Comparison of ENCODE assay signal across 22 cellular contexts in the genomic region with DNA sequence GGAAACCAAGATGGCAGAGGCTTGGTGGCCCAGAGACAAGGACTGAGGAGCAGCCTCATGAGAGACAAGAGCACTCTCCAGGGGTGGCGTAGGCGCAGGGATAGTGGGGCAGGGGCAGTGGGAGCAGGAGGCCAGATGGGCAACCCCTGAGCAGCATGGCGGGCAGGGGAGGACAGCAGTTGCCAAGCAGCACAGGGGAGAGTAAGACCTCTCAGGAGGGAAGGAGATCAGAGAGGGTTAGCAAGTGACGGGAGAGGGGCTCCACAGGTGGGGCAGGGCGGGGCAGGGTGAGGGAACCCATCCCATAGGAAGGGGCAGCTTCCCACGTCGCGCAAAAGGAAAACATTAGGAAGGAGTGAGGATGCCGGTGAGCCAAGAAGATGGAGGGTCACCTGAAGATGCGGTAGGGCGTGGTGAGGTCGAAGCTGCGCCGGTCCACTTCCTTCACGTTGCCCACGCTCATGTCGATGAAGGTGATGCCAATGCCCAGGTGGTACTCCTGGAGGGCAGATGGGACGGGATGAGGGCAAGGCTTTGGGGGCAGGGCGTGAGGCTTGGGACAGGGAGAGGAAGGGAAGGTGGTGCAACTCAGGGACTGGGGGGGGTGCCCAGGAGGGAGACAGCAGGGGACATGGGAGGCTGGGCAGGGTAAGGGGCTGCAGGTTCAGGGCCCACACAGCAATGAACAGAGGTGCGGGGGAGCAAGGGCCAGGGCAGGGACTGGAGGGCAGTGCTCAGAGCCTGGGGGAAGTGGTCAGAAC.
"Had no signal": no experiment of that assay in that cellular context is flagged by ENCODE, and none has a peak within 500 bp of the region (broad histone marks: within the 10 kb centered on the region; RNA-seq: fewer than 3 reads in every experiment).

No MANE protein-coding gene starts in this region.

- H3K79me2 ChIP-seq: parathyroid adenoma had no signal

- H3K9ac ChIP-seq: parathyroid adenoma had no signal

- H3K27ac Mint-ChIP-seq: activated naive CD8-positive, alpha-beta T cell treated with anti-CD3 and anti-CD28 coated beads, Interleukin-2, amount 10 ng/mL, durations not matched to agents 7 days and 5 days had no signal

- H3K27me3 Mint-ChIP-seq: activated naive CD8-positive, alpha-beta T cell treated with anti-CD3 and anti-CD28 coated beads, Interleukin-2, amount 10 ng/mL, durations not matched to agents 7 days and 5 days; naive B cell; stimulated activated naive CD8-positive, alpha-beta T cell treated with anti-CD3 and anti-CD28 coated beads, Interleukin-15, amount 100 ng/mL, for 72 hours had no signal

- H3K9me3 Mint-ChIP-seq: activated naive CD8-positive, alpha-beta T cell treated with anti-CD3 and anti-CD28 coated beads, Interleukin-2, amount 10 ng/mL, durations not matched to agents 7 days and 5 days; naive B cell; stimulated activated naive CD8-positive, alpha-beta T cell treated with anti-CD3 and anti-CD28 coated beads, Interleukin-15, amount 100 ng/mL, for 72 hours had no signal

- H3K27ac ChIP-seq: body of pancreas, neutrophil, parathyroid adenoma, sigmoid colon, VCaP had no signal

- H3K4me3 Mint-ChIP-seq: activated naive CD8-positive, alpha-beta T cell treated with anti-CD3 and anti-CD28 coated beads, Interleukin-2, amount 10 ng/mL, durations not matched to agents 7 days and 5 days; naive B cell; stimulated activated naive CD8-positive, alpha-beta T cell treated with anti-CD3 and anti-CD28 coated beads, Interleukin-15, amount 100 ng/mL, for 72 hours had no signal

- H3K27me3 ChIP-seq: body of pancreas, neutrophil, sigmoid colon had no signal

- FAIRE-seq: colon, endometrium, frontal cortex had no signal

- H3K4me1 ChIP-seq: parathyroid adenoma had no signal

- ATAC-seq: body of pancreas; left lobe of liver; mucosa of descending colon; stimulated activated naive CD8-positive, alpha-beta T cell treated with anti-CD3 and anti-CD28 coated beads, Interleukin-15, amount 100 ng/mL, for 72 hours had no signal

- H3K4me3 ChIP-seq: body of pancreas, mucosa of descending colon, sigmoid colon had no signal

- H2AFZ ChIP-seq: parathyroid adenoma had no signal

- H3K9me3 ChIP-seq: body of pancreas, mucosa of descending colon, neutrophil, sigmoid colon had no signal

- DNase-seq: activated CD4-positive, alpha-beta T cell treated with anti-CD3 and anti-CD28 coated beads, Interleukin-2, amount 50 U/mL, for 1 hour; activated CD4-positive, CD25-positive, alpha-beta regulatory T cell treated with anti-CD3 and anti-CD28 coated beads, Interleukin-2, amount 50 U/mL, for 72 hours; activated CD8-positive, alpha-beta memory T cell treated with anti-CD3 and anti-CD28 coated beads, Interleukin-2, amount 50 U/mL, for 4 hours; activated effector memory CD4-positive, alpha-beta T cell treated with Interleukin-2 at 50 U/mL for 16 hours; activated naive CD8-positive, alpha-beta T cell treated with anti-CD3 and anti-CD28 coated beads, Interleukin-2, amount 10 ng/mL, durations not matched to agents 7 days and 5 days; activated T-cell treated with anti-CD3 and anti-CD28 coated beads, Interleukin-2, amount 50 U/mL, for 48 hours; body of pancreas; hypothalamus; islet precursor cell; mammary epithelial cell; mucosa of descending colon; naive B cell; sigmoid colon; stimulated activated naive CD8-positive, alpha-beta T cell treated with anti-CD3 and anti-CD28 coated beads, Interleukin-15, amount 100 ng/mL, for 72 hours; trophoblast cell had no signal
